In genomic region chr2:219442206-219443015, GRCh38 we compare ENCODE assay signal across 8 cellular contexts. TPM values are rescaled to one million over a fixed set of nuclear protein-coding genes. Genes with fewer than 3 reads are reported as not detected.
A peak's percentile ranks its signal among the peaks of the same experiment; 100 is the strongest.
DNase-seq lines count a peak whose midpoint lies in the region; ATAC-seq and TF ChIP-seq lines count a peak whose summit lies in the region.

No MANE protein-coding gene starts in this region.

- no peaks in the 10 kb centered on the region for H3K9me3 ChIP-seq in HUES48 (ENCODE audit: control insufficient read depth, insufficient read depth, low read length)

- H3K27ac ChIP-seq in HUES48 (ENCODE audit: low read depth, low read length) = no peak overlapping the region

- TF ChIP-seq CTCF in AG04449 (IDR thresholded peaks at IDR 0.05; ENCODE audit: insufficient read depth, low read length, missing control alignments) = no peak
- TF ChIP-seq CTCF in cardiac fibroblast (IDR thresholded peaks at IDR 0.05; ENCODE audit: low read depth, low read length) = no peak

- no peak overlapping the region for H3K9ac ChIP-seq in HUES48 (ENCODE audit: low read depth, low read length)

- no peaks in the 10 kb centered on the region for H3K36me3 ChIP-seq in HUES48 (ENCODE audit: control insufficient read depth, insufficient read depth, low read length)

- peaks cover 16 to 21% (median 17%) of the 10 kb centered on the region in 3 donors for H3K4me1 Mint-ChIP-seq in naive B cell

- POLR2A ChIA-PET in AG04449 (lab: Yijun Ruan, JAX) = interaction anchor here (0.6 to 3.0 kb wide), 5 partner anchors 8 to 26 kb away, joined by 3 to 24 read pairs (median 5); no protein-coding TSS in a partner anchor

- peaks cover 0 to 2% (median 0%) of the 10 kb centered on the region in 7 donors for H3K9me3 Mint-ChIP-seq in naive B cell

- peaks cover 0 to 14% of the 10 kb centered on the region in 2 donors for H3K36me3 Mint-ChIP-seq in naive B cell

- H3K27ac Mint-ChIP-seq in naive B cell = peak overlapping the region in 1 of 6 donors; percentile 58

- H3K4me3 ChIP-seq in AG04449 (ENCODE audit: low read depth, low read length) (peak overlapping the region; percentile 66), HUES48 (ENCODE audit: low read depth, low read length) (peak overlapping the region; percentile 61), cardiac fibroblast (replicated peaks in 1 of 2; ENCODE audit: low read depth in 2 of 2, low read length in 2 of 2) (peak overlapping the region; percentile 57)

- CTCF ChIA-PET in AG04449 (lab: Yijun Ruan, JAX) = interaction anchor here (0.7 to 6.5 kb wide), 8 partner anchors 8 to 86 kb away, joined by 3 to 23 read pairs (median 4); partner anchors contain the start of gene SPEG

- peaks cover 27% of the 10 kb centered on the region for H3K27me3 ChIP-seq in HUES48 (ENCODE audit: control insufficient read depth, insufficient read depth, low read length)

- peaks cover 18% of the 10 kb centered on the region for H3K4me1 ChIP-seq in HUES48 (ENCODE audit: control insufficient read depth, insufficient read depth, low read length)

- peak overlapping the region; percentile 41 to 91 (median 81) for H3K4me3 Mint-ChIP-seq in naive B cell

- ATAC-seq in naive B cell (ENCODE audit: low read depth in 2 of 2) = no peak
- no peak for ATAC-seq in GM18498 (IDR thresholded peaks at IDR 0.05; ENCODE audit: unreplicated experiment)
- ATAC-seq in HG03439 (IDR thresholded peaks at IDR 0.05; ENCODE audit: unreplicated experiment) = no peak

- H3K27me3 Mint-ChIP-seq in naive B cell = peaks cover 16 to 65% (median 59%) of the 10 kb centered on the region in 3 donors

- DNase-seq in AG04449 (ENCODE audit: low read depth, low spot score) (no peak), cardiac fibroblast (ENCODE audit: low read depth in 2 of 2) (no peak), naive B cell (no peak), RKO (ENCODE audit: low spot score) (no peak), AG08395 (ENCODE audit: low spot score) (no peak)

RNA-seq across cellular contexts. Expression of gene SPEG, which starts 7.8 kb away (rescaled TPM):
- polyA plus RNA-seq in naive B cell (ENCODE audit: low read depth in 6 of 6) = under 1 TPM in 1 of 6 donors, not detected in 5; 0.18 TPM

RNA-seq across cellular contexts. Expression of gene DES, which starts 24.2 kb away (rescaled TPM):
- polyA plus RNA-seq in naive B cell (ENCODE audit: low read depth in 6 of 6) = not detected

RNA-seq across cellular contexts. Expression of gene DNPEP, which starts 54.7 kb away (rescaled TPM):
- 10 to 100 TPM; 49.4 to 78.6 (median 56.3) TPM for polyA plus RNA-seq in naive B cell (ENCODE audit: low read depth in 6 of 6)

RNA-seq across cellular contexts. Expression of gene GMPPA, which starts 56.3 kb away (rescaled TPM):
- 10 to 100 TPM; 18.2 to 38.8 (median 22.9) TPM for polyA plus RNA-seq in naive B cell (ENCODE audit: low read depth in 6 of 6)
